In genomic region chr5:10590226-10591047, GRCh38 we compare ENCODE assay signal across 11 cellular contexts. TPM values are rescaled to one million over a fixed set of nuclear protein-coding genes. Genes with fewer than 3 reads are reported as not detected.
DNase-seq lines count a peak whose midpoint lies in the region; ATAC-seq and TF ChIP-seq lines count a peak whose summit lies in the region.
"Had no signal": no experiment of that assay in that cellular context is flagged by ENCODE, and none has a peak within 500 bp of the region (broad histone marks: within the 10 kb centered on the region; RNA-seq: fewer than 3 reads in every experiment).

No MANE protein-coding gene starts in this region.

- ATAC-seq in gastroesophageal sphincter: peak; percentile 34
- no peak for ATAC-seq in GM18867 (IDR thresholded peaks at IDR 0.05; ENCODE audit: unreplicated experiment)

- no peak for TF ChIP-seq CTCF in gastroesophageal sphincter (IDR thresholded peaks at IDR 0.05)
- no peak for TF ChIP-seq CTCF in testis (IDR thresholded peaks at IDR 0.05)

- H3K36me3 ChIP-seq in SK-N-MC (ENCODE audit: insufficient read depth, low read length): no peaks in the 10 kb centered on the region
- no peaks in the 10 kb centered on the region for H3K36me3 ChIP-seq in gastroesophageal sphincter
- no peaks in the 10 kb centered on the region for H3K36me3 ChIP-seq in testis (ENCODE audit: low read depth, missing control alignments)
- H3K36me3 ChIP-seq: colonic mucosa, Peyer's patch had no signal

- TF ChIP-seq POLR2A in gastroesophageal sphincter (IDR thresholded peaks at IDR 0.05) (no peak), testis (IDR thresholded peaks at IDR 0.05) (no peak)

- peak overlapping the region; percentile 92 for H3K27ac ChIP-seq in SK-N-MC
- peak overlapping the region in 1 of 4 donors; percentile 19 for H3K27ac ChIP-seq in gastroesophageal sphincter
- no peak overlapping the region for H3K27ac ChIP-seq in testis
- H3K27ac ChIP-seq: colonic mucosa had no signal

- intact Hi-C loops in testis (cut with DNase I; ENCODE audit: low total_unique reads): no loop called here

- DNase-seq in NCI-H82 (lab: John Stamatoyannopoulos, UW) (peak; percentile 42), NCI-H82 treated with DMSO at 0.1 percent for 48 hours (lab: John Stamatoyannopoulos, UW; ENCODE audit: unreplicated experiment) (no peak), SK-N-MC (ENCODE audit: low read depth, low spot score) (peak; percentile 96), testis (peak; percentile 5), KBM-7 (no peak), NCI-H187 (lab: John Stamatoyannopoulos, UW) (no peak)
- DNase-seq: colonic mucosa, nucleus accumbens, Peyer's patch had no signal

- H3K4me3 ChIP-seq in SK-N-MC (peak overlapping the region; percentile 53), gastroesophageal sphincter (no peak overlapping the region), testis (no peak overlapping the region)
- H3K4me3 ChIP-seq: colonic mucosa, Peyer's patch had no signal

- TF ChIP-seq EP300 in gastroesophageal sphincter (IDR thresholded peaks at IDR 0.05): no peak

- H3K9ac ChIP-seq in SK-N-MC (ENCODE audit: insufficient read length): no peak overlapping the region

- in situ Hi-C loops in KBM-7 (cut with MboI; ENCODE audit: low pct_unique_long_range_greater_than_20kb, low sequenced_read_pairs): no loop called here

- H3K9me3 ChIP-seq in SK-N-MC (ENCODE audit: low read depth, low read length) (no peaks in the 10 kb centered on the region), gastroesophageal sphincter (peaks cover 0 to 9% (median 0%) of the 10 kb centered on the region in 3 donors), testis (no peaks in the 10 kb centered on the region)
- H3K9me3 ChIP-seq: colonic mucosa, Peyer's patch had no signal

- H3K4me1 ChIP-seq in gastroesophageal sphincter: peaks cover 0 to 4% (median 0%) of the 10 kb centered on the region in 3 donors
- H3K4me1 ChIP-seq in testis: no peaks in the 10 kb centered on the region
- H3K4me1 ChIP-seq: colonic mucosa, Peyer's patch had no signal

- WGBS in gastroesophageal sphincter (ENCODE audit: low coverage in 1 of 2), 2 donors: 61% methylated on average over 11 of the region's 13 CpGs; no CpG with 5 or more reads in 1 of the 2 donors
- 77 to 81% methylated on average over 13 of the region's 13 CpGs for WGBS in testis, 2 donors

- no peaks in the 10 kb centered on the region for H3K27me3 ChIP-seq in gastroesophageal sphincter
- H3K27me3 ChIP-seq in testis: no peaks in the 10 kb centered on the region
- H3K27me3 ChIP-seq: colonic mucosa, Peyer's patch had no signal

RNA-seq across cellular contexts. Expression of gene ANKRD33B, which starts 26.6 kb away (rescaled TPM):
- 10 to 100 TPM in 1 of 4 donors, 1 to 10 TPM in 3; 4.4 to 17.2 (median 5.9) TPM for total RNA-seq in gastroesophageal sphincter
- total RNA-seq in testis: 1 to 10 TPM; 5.6 to 5.8 TPM
- 3.7 TPM for polyA plus RNA-seq in testis (ENCODE audit: insufficient read depth, low read depth, low replicate concordance)

Comparison
In these comparisons a context has a peak if more than half of its experiments do, and no peak if none do; other contexts are left out.
1. DNase-seq: peak in NCI-H82 (single experiment), SK-N-MC (single experiment) and testis (single experiment); none in NCI-H82 treated with DMSO at 0.1 percent for 48 hours (single experiment), KBM-7 (single experiment) and NCI-H187 (0 of 2).